In the genomic region with DNA sequence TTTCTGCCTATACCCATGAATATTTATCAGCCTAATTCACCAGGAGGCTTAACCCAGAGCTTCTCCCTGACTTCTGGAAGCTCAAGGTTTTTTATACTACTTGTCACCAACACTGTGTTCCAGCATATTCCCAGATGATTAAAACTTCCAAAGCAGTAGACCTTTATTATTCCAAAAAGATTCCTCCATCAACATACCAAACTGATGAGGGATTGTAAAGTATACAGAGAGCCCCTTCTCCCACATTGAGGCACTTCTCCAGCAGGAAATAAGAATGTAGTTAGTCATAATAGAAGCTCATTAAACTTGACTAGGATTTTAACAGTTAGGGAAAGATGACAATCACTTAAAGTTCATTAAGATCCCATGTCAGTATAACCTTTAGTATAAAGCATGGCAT, we compare ENCODE assay signal across 15 cellular contexts. TPM values are rescaled to one million over a fixed set of nuclear protein-coding genes. Genes with fewer than 3 reads are reported as not detected.
DNase-seq lines count a peak whose midpoint lies in the region; ATAC-seq and TF ChIP-seq lines count a peak whose summit lies in the region.
"Had no signal": no experiment of that assay in that cellular context is flagged by ENCODE, and none has a peak within 500 bp of the region (broad histone marks: within the 10 kb centered on the region; RNA-seq: fewer than 3 reads in every experiment).

No MANE protein-coding gene starts in this region.

- no peaks in the 10 kb centered on the region for H3K79me1 ChIP-seq in mesendoderm (ENCODE audit: low read length)

- H3K56ac ChIP-seq in mesendoderm (ENCODE audit: low read length) = no peak overlapping the region

- no peaks in the 10 kb centered on the region for H3K4me1 ChIP-seq in mesendoderm (ENCODE audit: control insufficient read depth, low read depth, low read length)
- H3K4me1 ChIP-seq: BLaER1, transverse colon had no signal

- ATAC-seq in activated naive CD4-positive, alpha-beta T cell treated with anti-CD3 and anti-CD28 coated beads, Interleukin-2, amount 50 U/mL, for 72 hours = no peak
- ATAC-seq in stimulated activated naive B cell treated with anti-CD40 and anti-IgM and Interleukin-4, amounts not matched to agents 10 μg/mL and 1 μg/mL and 100 μg/mL, for 72 hours (replicated peaks) = no peak

- no peak overlapping the region for H3K9ac ChIP-seq in mesendoderm (ENCODE audit: low read length)
- H3K9ac ChIP-seq: BLaER1 had no signal

- no peak overlapping the region for H3K23ac ChIP-seq in mesendoderm (ENCODE audit: low read length)

- H4K8ac ChIP-seq in mesendoderm (ENCODE audit: low read depth, low read length) = no peak overlapping the region

- CTCF ChIA-PET in AG04450 (lab: Charles Lee) = interaction anchor here (0.6 to 6.5 kb wide), 10 partner anchors 9 to 478 kb away, joined by 3 to 370 read pairs (median 6); partner anchors contain the start of gene CEP126

- H3K9me3 ChIP-seq in AG04450 (ENCODE audit: control insufficient read depth, insufficient read depth, low read length) = no peaks in the 10 kb centered on the region
- H3K9me3 ChIP-seq: transverse colon had no signal

- no peak overlapping the region for H2BK15ac ChIP-seq in mesendoderm (replicated peaks; ENCODE audit: low read depth)

- H3K4ac ChIP-seq in mesendoderm (ENCODE audit: low read depth, low read length) = no peak overlapping the region

- H3K27ac ChIP-seq in AG04450 (ENCODE audit: low read depth, low read length) = peak overlapping the region; percentile 40
- H3K27ac ChIP-seq in mesendoderm (ENCODE audit: low read depth, low read length) = no peak overlapping the region
- H3K27ac ChIP-seq: BLaER1 had no signal

- H2BK5ac ChIP-seq in mesendoderm (ENCODE audit: low read length) = no peak overlapping the region

- TF ChIP-seq CTCF in AG04450 (IDR thresholded peaks at IDR 0.05; ENCODE audit: low read depth, low read length) = no peak

- peaks cover 0 to 5% of the 10 kb centered on the region in 2 donors for H3K9me3 Mint-ChIP-seq in activated naive CD4-positive, alpha-beta T cell treated with anti-CD3 and anti-CD28 coated beads, Interleukin-2, amount 50 U/mL, for 72 hours
- H3K9me3 Mint-ChIP-seq in stimulated activated naive B cell treated with anti-CD40 and anti-IgM and Interleukin-4, amounts not matched to agents 10 μg/mL and 1 μg/mL and 100 μg/mL, for 72 hours = peaks cover 4 to 8% of the 10 kb centered on the region in 2 donors

- no peak for DNase-seq in AG04450 (ENCODE audit: low read depth, low spot score)
- DNase-seq in LHCN-M2 (ENCODE audit: low read depth) = peak; percentile 66
- DNase-seq in dedifferentiated amniotic fluid mesenchymal stem cell (ENCODE audit: extremely low spot score) = peak; percentile 51
- DNase-seq in mesendoderm = peak; percentile 79
- DNase-seq in activated naive CD4-positive, alpha-beta T cell treated with anti-CD3 and anti-CD28 coated beads, Interleukin-2, amount 50 U/mL, for 72 hours (ENCODE audit: low spot score in 2 of 2) = no peak
- DNase-seq in medulla oblongata (ENCODE audit: extremely low spot score) = no peak
- no peak for DNase-seq in NK-92 treated with Interleukin-12 subunit alpha and Interleukin-12 subunit beta, amount 100 ng/mL, for 24 hours (lab: John Stamatoyannopoulos, UW)
- no peak for DNase-seq in stimulated activated naive B cell treated with anti-CD40 and anti-IgM and Interleukin-4, amounts not matched to agents 10 μg/mL and 1 μg/mL and 100 μg/mL, for 72 hours
- DNase-seq: activated CD8-positive, alpha-beta memory T cell treated with anti-CD3 and anti-CD28 coated beads, Interleukin-2, amount 50 U/mL, for 48 hours; NCI-H446 treated with DMSO at 0.1 percent for 48 hours; SIG-M5; transverse colon had no signal

- H3K27me3 Mint-ChIP-seq in stimulated activated naive B cell treated with anti-CD40 and anti-IgM and Interleukin-4, amounts not matched to agents 10 μg/mL and 1 μg/mL and 100 μg/mL, for 72 hours = peaks cover 9 to 15% of the 10 kb centered on the region in 2 donors

- no peaks in the 10 kb centered on the region for H3K36me3 Mint-ChIP-seq in activated naive CD4-positive, alpha-beta T cell treated with anti-CD3 and anti-CD28 coated beads, Interleukin-2, amount 50 U/mL, for 72 hours
- no peaks in the 10 kb centered on the region for H3K36me3 Mint-ChIP-seq in stimulated activated naive B cell treated with anti-CD40 and anti-IgM and Interleukin-4, amounts not matched to agents 10 μg/mL and 1 μg/mL and 100 μg/mL, for 72 hours

- no peak overlapping the region for H3K18ac ChIP-seq in mesendoderm (ENCODE audit: low read length)

- peaks cover 0 to 3% of the 10 kb centered on the region in 2 donors for H3K4me1 Mint-ChIP-seq in stimulated activated naive B cell treated with anti-CD40 and anti-IgM and Interleukin-4, amounts not matched to agents 10 μg/mL and 1 μg/mL and 100 μg/mL, for 72 hours

- H3K36me3 ChIP-seq in mesendoderm (ENCODE audit: control insufficient read depth, insufficient read depth, low read length) = no peaks in the 10 kb centered on the region
- H3K36me3 ChIP-seq: BLaER1, transverse colon had no signal

- H2AK5ac ChIP-seq in mesendoderm (ENCODE audit: low read length) = no peak overlapping the region

- POLR2A ChIA-PET in AG04450 (lab: Yijun Ruan, JAX) = interaction anchor here (1.1 kb wide), 1 partner anchor 145 kb away, joined by 3 read pairs; no protein-coding TSS in a partner anchor

- H2BK120ac ChIP-seq in mesendoderm (ENCODE audit: low read depth, low read length) = no peak overlapping the region

- H3K79me2 ChIP-seq in mesendoderm (ENCODE audit: control insufficient read depth, insufficient read depth, low read length) = no peaks in the 10 kb centered on the region

- no peak overlapping the region for H4K5ac ChIP-seq in mesendoderm (ENCODE audit: low read length)

- no peak overlapping the region for H3K4me3 Mint-ChIP-seq in stimulated activated naive B cell treated with anti-CD40 and anti-IgM and Interleukin-4, amounts not matched to agents 10 μg/mL and 1 μg/mL and 100 μg/mL, for 72 hours

- H3K27me3 ChIP-seq in AG04450 (ENCODE audit: control insufficient read depth, insufficient read depth, low read length) = no peaks in the 10 kb centered on the region
- no peaks in the 10 kb centered on the region for H3K27me3 ChIP-seq in mesendoderm (ENCODE audit: insufficient read depth, low read length, poor library complexity)
- H3K27me3 ChIP-seq: BLaER1, transverse colon had no signal

- no peak overlapping the region for H3K4me2 ChIP-seq in mesendoderm (ENCODE audit: low read length)
- H3K4me2 ChIP-seq: BLaER1 had no signal

- H3K4me3 ChIP-seq in AG04450 (ENCODE audit: low read depth, low read length) (no peak overlapping the region), mesendoderm (ENCODE audit: low read length) (no peak overlapping the region)
- H3K4me3 ChIP-seq: BLaER1, skin epidermis, transverse colon had no signal

- no peak overlapping the region for H3K27ac Mint-ChIP-seq in activated naive CD4-positive, alpha-beta T cell treated with anti-CD3 and anti-CD28 coated beads, Interleukin-2, amount 50 U/mL, for 72 hours
- H3K27ac Mint-ChIP-seq in stimulated activated naive B cell treated with anti-CD40 and anti-IgM and Interleukin-4, amounts not matched to agents 10 μg/mL and 1 μg/mL and 100 μg/mL, for 72 hours = no peak overlapping the region

RNA-seq across cellular contexts. Expression of gene CEP126, which starts 51.4 kb away (rescaled TPM):
- polyA plus RNA-seq in AG04450 (2011; rRNA removed) = 2.2 and 3.7 TPM in 2 replicates
- polyA minus RNA-seq in AG04450 (2011; rRNA and poly(A)+ RNA removed) = 1.2 and 2.0 TPM in 2 replicates
- 1.6 and 2.0 TPM in 2 replicates for total RNA-seq in LHCN-M2 (2014; rRNA removed)
- polyA plus RNA-seq in LHCN-M2 (2012) = 0.78 TPM
- 0.80 TPM for polyA plus RNA-seq in mesendoderm (2013, experiment 1 of 2)
- polyA plus RNA-seq in mesendoderm (2013, experiment 2 of 2) = 0.78 TPM
- 1 to 10 TPM; 1.5 to 1.8 TPM for total RNA-seq in activated naive CD4-positive, alpha-beta T cell treated with anti-CD3 and anti-CD28 coated beads, Interleukin-2, amount 50 U/mL, for 72 hours

RNA-seq across cellular contexts. Expression of gene ANGPTL5, which starts 53.0 kb away (rescaled TPM):
- not detected in 2 replicates for polyA plus RNA-seq in AG04450 (2011; rRNA removed)
- not detected in 2 replicates for polyA minus RNA-seq in AG04450 (2011; rRNA and poly(A)+ RNA removed)
- total RNA-seq in LHCN-M2 (2014; rRNA removed) = not detected in 2 replicates
- not detected for polyA plus RNA-seq in LHCN-M2 (2012)
- not detected for polyA plus RNA-seq in mesendoderm (2013, experiment 1 of 2)
- polyA plus RNA-seq in mesendoderm (2013, experiment 2 of 2) = not detected
- total RNA-seq in activated naive CD4-positive, alpha-beta T cell treated with anti-CD3 and anti-CD28 coated beads, Interleukin-2, amount 50 U/mL, for 72 hours = not detected
- total RNA-seq: G401 had no signal

Comparison
In these comparisons a context has a peak if more than half of its experiments do, and no peak if none do; other contexts are left out.
1. DNase-seq: peak in LHCN-M2 (single experiment), dedifferentiated amniotic fluid mesenchymal stem cell (single experiment) and mesendoderm (single experiment); none in AG04450 (single experiment), activated naive CD4-positive, alpha-beta T cell treated with anti-CD3 and anti-CD28 coated beads, Interleukin-2, amount 50 U/mL, for 72 hours (0 of 2), medulla oblongata (single experiment), NK-92 treated with Interleukin-12 subunit alpha and Interleukin-12 subunit beta, amount 100 ng/mL, for 24 hours (single experiment) and stimulated activated naive B cell treated with anti-CD40 and anti-IgM and Interleukin-4, amounts not matched to agents 10 μg/mL and 1 μg/mL and 100 μg/mL, for 72 hours (single experiment).